Comparison of ENCODE assay signal across 8 cellular contexts in the genomic region with DNA sequence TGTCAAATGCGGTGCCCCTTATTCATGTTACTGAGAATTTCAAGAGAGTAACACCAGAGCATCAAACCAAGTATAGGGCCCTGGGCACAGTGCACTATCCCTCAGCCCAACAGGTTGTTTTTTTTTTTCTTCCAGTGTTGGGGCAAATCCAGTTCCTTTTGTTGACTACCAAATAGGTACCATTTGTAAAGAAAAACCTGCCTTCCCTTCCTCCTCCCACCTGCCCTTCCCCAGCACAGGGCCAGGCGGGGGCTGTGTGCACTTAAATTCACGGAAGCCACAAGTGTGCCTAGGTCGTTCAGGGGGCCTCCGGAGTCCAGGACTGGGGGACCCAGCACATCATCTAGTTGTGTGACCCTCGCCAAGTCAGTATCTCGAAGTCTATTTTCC. TPM values are rescaled to one million over a fixed set of nuclear protein-coding genes. Genes with fewer than 3 reads are reported as not detected.
A peak's percentile ranks its signal among the peaks of the same experiment; 100 is the strongest.
DNase-seq lines count a peak whose midpoint lies in the region; ATAC-seq and TF ChIP-seq lines count a peak whose summit lies in the region.

No MANE protein-coding gene starts in this region.

- H3K9me2 ChIP-seq in OCI-LY1 (ENCODE audit: low read depth, low read length), result no peaks in the 10 kb centered on the region

- H3K36me3 ChIP-seq in OCI-LY1 (ENCODE audit: insufficient read depth, low read length), result peaks cover 65% of the 10 kb centered on the region
- no peaks in the 10 kb centered on the region for H3K36me3 ChIP-seq in parathyroid adenoma (ENCODE audit: control insufficient read depth, insufficient read depth, low read length)

- no peaks in the 10 kb centered on the region for H3F3A ChIP-seq in OCI-LY1 (ENCODE audit: insufficient read depth, low read length)

- peak overlapping the region; percentile 86 for H3K4me3 Mint-ChIP-seq in endothelial cell (ENCODE audit: unreplicated experiment)

- peaks cover 22% of the 10 kb centered on the region for H3K4me1 Mint-ChIP-seq in endothelial cell (ENCODE audit: unreplicated experiment)

- H3K4me3 ChIP-seq in OCI-LY1 (ENCODE audit: low read depth, low read length, poor library complexity, severe bottlenecking) (peak overlapping the region; percentile 84), parathyroid adenoma (ENCODE audit: low read depth, low read length) (peak overlapping the region; percentile 83)

- H2AFZ ChIP-seq in OCI-LY1 (ENCODE audit: low read length) (peak overlapping the region; percentile 96), parathyroid adenoma (peak overlapping the region; percentile 95)

- peak; percentile 1 for ATAC-seq in GM19455 (IDR thresholded peaks at IDR 0.05; ENCODE audit: unreplicated experiment)

- H3K27ac ChIP-seq in OCI-LY1 (ENCODE audit: low read depth, low read length, poor library complexity, severe bottlenecking) (peak overlapping the region; percentile 69), parathyroid adenoma (peak overlapping the region; percentile 64)

- peak overlapping the region; percentile 99 for H3K4me2 ChIP-seq in OCI-LY1 (ENCODE audit: low read length)
- H3K4me2 ChIP-seq in parathyroid adenoma (ENCODE audit: low read length), result peak overlapping the region; percentile 98

- H3K9me3 ChIP-seq in OCI-LY1 (ENCODE audit: low read length) (no peaks in the 10 kb centered on the region), parathyroid adenoma (ENCODE audit: control insufficient read depth, low read length) (no peaks in the 10 kb centered on the region)

- DNase-seq in endothelial cell (ENCODE audit: low spot score), result no peak
- DNase-seq in T1000 (lab: John Stamatoyannopoulos, UW), result no peak
- no peak for DNase-seq in NCI-H748 treated with DMSO at 0.1 percent for 48 hours (lab: John Stamatoyannopoulos, UW)
- DNase-seq in NK-92 treated with Interleukin-12 subunit alpha and Interleukin-12 subunit beta, amount 100 ng/mL, for 24 hours (lab: John Stamatoyannopoulos, UW), result no peak
- DNase-seq in NCI-H82 treated with DMSO at 0.1 percent for 48 hours (lab: John Stamatoyannopoulos, UW; ENCODE audit: unreplicated experiment), result no peak

- peaks cover 21% of the 10 kb centered on the region for H3K4me1 ChIP-seq in OCI-LY1 (ENCODE audit: insufficient read depth, low read length, severe bottlenecking)
- H3K4me1 ChIP-seq in parathyroid adenoma, result peaks cover 5% of the 10 kb centered on the region

- TF ChIP-seq CTCF in OCI-LY1 (IDR thresholded peaks at IDR 0.05; ENCODE audit: low read length), result no peak
- TF ChIP-seq CTCF in endothelial cell (IDR thresholded peaks at IDR 0.05; ENCODE audit: unreplicated experiment), result no peak
- no peak for TF ChIP-seq CTCF in parathyroid adenoma (IDR thresholded peaks at IDR 0.05)

- H4K20me1 ChIP-seq in OCI-LY1 (ENCODE audit: insufficient read depth, low read length), result no peaks in the 10 kb centered on the region

- H3K27me3 ChIP-seq in OCI-LY1 (ENCODE audit: insufficient read depth, low read length) (no peaks in the 10 kb centered on the region), parathyroid adenoma (ENCODE audit: control insufficient read depth, insufficient read depth, low read length) (no peaks in the 10 kb centered on the region)

- no peak overlapping the region for H3K27ac Mint-ChIP-seq in endothelial cell (ENCODE audit: unreplicated experiment)

- H3K27me3 Mint-ChIP-seq in endothelial cell (ENCODE audit: unreplicated experiment), result peaks cover 5% of the 10 kb centered on the region

- H3K9me3 Mint-ChIP-seq in endothelial cell (ENCODE audit: unreplicated experiment), result no peaks in the 10 kb centered on the region

- peaks cover 26% of the 10 kb centered on the region for H3K36me3 Mint-ChIP-seq in endothelial cell (ENCODE audit: low read depth, unreplicated experiment)

- H3K9ac ChIP-seq in OCI-LY1 (ENCODE audit: low read length) (peak overlapping the region; percentile 89), parathyroid adenoma (no peak overlapping the region)

- H3K79me2 ChIP-seq in OCI-LY1 (ENCODE audit: insufficient read depth, low read length) (no peaks in the 10 kb centered on the region), parathyroid adenoma (no peaks in the 10 kb centered on the region)

RNA-seq across cellular contexts. Expression of a gene that starts 0.6 kb away (rescaled TPM):
- total RNA-seq in endothelial cell (ENCODE audit: unreplicated experiment), result 19.0 TPM

RNA-seq across cellular contexts. Expression of a gene that starts 12.5 kb away (rescaled TPM):
- total RNA-seq in endothelial cell (ENCODE audit: unreplicated experiment), result 93.2 TPM

RNA-seq across cellular contexts. Expression of a gene that starts 41.3 kb away (rescaled TPM):
- 163 TPM for total RNA-seq in endothelial cell (ENCODE audit: unreplicated experiment)
